ENCODE assay signal across 8 cellular contexts in the genomic region with DNA sequence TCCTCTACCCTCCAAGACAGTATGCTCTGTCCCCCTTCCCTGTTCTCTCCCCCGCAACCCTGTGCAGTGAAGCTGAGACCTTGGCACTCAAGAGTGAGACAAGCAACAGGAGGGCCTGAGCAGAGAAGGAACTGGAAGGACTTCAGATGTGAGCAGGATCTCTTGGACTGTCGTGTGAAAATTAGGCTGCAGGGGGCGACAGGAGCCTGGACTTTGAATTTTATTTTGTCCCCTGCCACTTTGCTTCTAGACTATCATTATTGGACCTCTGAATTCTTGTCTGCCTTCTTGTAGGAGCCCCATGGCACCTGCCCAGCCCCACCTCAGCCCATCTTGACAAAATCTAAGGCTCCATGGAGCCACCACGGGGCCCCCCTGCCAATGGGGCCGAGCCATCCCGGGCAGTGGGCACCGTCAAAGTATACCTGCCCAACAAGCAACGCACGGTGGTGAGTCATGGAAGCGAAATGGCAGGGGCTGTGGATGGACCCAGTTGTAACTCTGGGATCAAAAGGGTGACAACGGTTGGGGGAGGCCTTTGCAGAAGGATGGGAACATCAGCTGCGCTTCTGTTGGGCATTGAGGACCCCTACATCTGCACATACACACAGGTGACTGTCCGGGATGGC. TPM values are rescaled to one million over a fixed set of nuclear protein-coding genes. Genes with fewer than 3 reads are reported as not detected.
DNase-seq lines count a peak whose midpoint lies in the region; ATAC-seq and TF ChIP-seq lines count a peak whose summit lies in the region.

No MANE protein-coding gene starts in this region.

- no peaks in the 10 kb centered on the region for H4K20me1 ChIP-seq in PC-3 (ENCODE audit: low read length)

- CTCF ChIA-PET in PC-3 (lab: Charles Lee) = no interaction called here

- H3K36me3 Mint-ChIP-seq in stimulated activated naive B cell treated with anti-CD40 and anti-IgM and Interleukin-4, amounts not matched to agents 10 μg/mL and 1 μg/mL and 100 μg/mL, for 72 hours = peaks cover 15 to 29% of the 10 kb centered on the region in 2 donors

- no peak overlapping the region for H2AK5ac ChIP-seq in neuronal stem cell (ENCODE audit: low read depth, low read length)

- POLR2A ChIA-PET in PC-3 (lab: Charles Lee; ENCODE audit: unreplicated experiment) = no interaction called here

- H2BK5ac ChIP-seq in neuronal stem cell (ENCODE audit: low read length) = no peak overlapping the region

- 63 to 80% (median 77%) methylated on average over 9 to 13 of the region's 13 CpGs for WGBS in heart left ventricle, 4 donors
- no CpG with 5 or more reads among the region's 13 CpGs for WGBS in neuronal stem cell (ENCODE audit: extremely low coverage in 2 of 2, insufficient read length in 2 of 2, insufficient replicate concordance in 1 of 2), 2 donors

- no peak overlapping the region for H3K4ac ChIP-seq in neuronal stem cell (ENCODE audit: low read length)

- H2AFZ ChIP-seq in PC-3 (ENCODE audit: low read length) (no peak overlapping the region), neuronal stem cell (ENCODE audit: low read length) (no peak overlapping the region)

- TF ChIP-seq CTCF in heart left ventricle (IDR thresholded peaks at IDR 0.05) (peak in 10 of 12 donors; percentile 11 to 45 (median 22)), PC-3 (conservative IDR thresholded peaks at IDR 0.05; ENCODE audit: low read depth, low read length) (peak; percentile 44; the same call in 1 of the 2 replicates), dorsolateral prefrontal cortex (IDR thresholded peaks at IDR 0.05 in 54 of 56, conservative IDR thresholded peaks at IDR 0.05 in 2 of 56; ENCODE audit: low read depth in 1 of 56, partially characterized antibody in 56 of 56) (peak in 40 of 56 donors; percentile 10 to 59 (median 25))

- H3K23ac ChIP-seq in neuronal stem cell (ENCODE audit: low read depth, low read length, poor library complexity) = no peak overlapping the region

- H3K4me1 Mint-ChIP-seq in stimulated activated naive B cell treated with anti-CD40 and anti-IgM and Interleukin-4, amounts not matched to agents 10 μg/mL and 1 μg/mL and 100 μg/mL, for 72 hours = peaks cover 33 to 41% of the 10 kb centered on the region in 2 donors

- H3K27ac ChIP-seq in heart left ventricle = peak overlapping the region in 1 of 12 donors; percentile 99
- peak overlapping the region; percentile 67; the same call in 1 of the 2 replicates for H3K27ac ChIP-seq in PC-3 (ENCODE audit: low read length)
- H3K27ac ChIP-seq in dorsolateral prefrontal cortex = peak overlapping the region in 2 of 59 donors; percentile 12 to 96
- H3K27ac ChIP-seq in neuronal stem cell (replicated peaks; ENCODE audit: low read length) = no peak overlapping the region

- H3K9me3 ChIP-seq in heart left ventricle = no peaks in the 10 kb centered on the region
- no peaks in the 10 kb centered on the region for H3K9me3 ChIP-seq in PC-3 (ENCODE audit: low read length)
- H3K9me3 ChIP-seq in neuronal stem cell (replicated peaks in 1 of 2; ENCODE audit: control insufficient read depth in 2 of 2, insufficient read depth in 1 of 2, low read depth in 1 of 2, low read length in 2 of 2) = no peaks in the 10 kb centered on the region

- H3K4me3 Mint-ChIP-seq in stimulated activated naive B cell treated with anti-CD40 and anti-IgM and Interleukin-4, amounts not matched to agents 10 μg/mL and 1 μg/mL and 100 μg/mL, for 72 hours = peak overlapping the region; percentile 77 to 90

- intact Hi-C loops in heart left ventricle (cut with DNase I) = loop anchor here in 8 of 10 donors (5.0 to 10.0 kb wide), 8 partner anchors 52 to 465 kb away; a partner anchor contains a TSS
- intact Hi-C loops in left ventricle myocardium superior (cut with micrococcal nuclease) = no loop called here
- intact Hi-C loops in PC-3 (cut with micrococcal nuclease) = loop anchor here (2.0 kb wide), 1 partner anchor 38 kb away; no protein-coding TSS in a partner anchor
- intact Hi-C loops in dorsolateral prefrontal cortex (cut with DNase I) = loop anchor here in 1 of 2 donors (5.0 to 10.0 kb wide), 4 partner anchors 60 to 462 kb away; a partner anchor contains a TSS

- 0 out of 2 replicates have a peak overlapping the region, but pooled peaks have one; percentile 21 for H3K4me2 ChIP-seq in PC-3 (ENCODE audit: low read length)
- H3K4me2 ChIP-seq in neuronal stem cell (ENCODE audit: insufficient read depth, low read length, poor library complexity, severe bottlenecking) = no peak overlapping the region

- H4K8ac ChIP-seq in neuronal stem cell (ENCODE audit: low read depth, low read length) = no peak overlapping the region

- no peaks in the 10 kb centered on the region for H3K9me3 Mint-ChIP-seq in stimulated activated naive B cell treated with anti-CD40 and anti-IgM and Interleukin-4, amounts not matched to agents 10 μg/mL and 1 μg/mL and 100 μg/mL, for 72 hours

- no peak overlapping the region for H2BK12ac ChIP-seq in neuronal stem cell (ENCODE audit: low read length)

- TF ChIP-seq POLR2A in heart left ventricle (IDR thresholded peaks at IDR 0.05) = no peak

- H3K4me1 ChIP-seq in heart left ventricle (peaks cover 0 to 27% (median 7%) of the 10 kb centered on the region in 12 donors), PC-3 (ENCODE audit: insufficient read depth, low read length) (peaks cover 27% of the 10 kb centered on the region), neuronal stem cell (ENCODE audit: control insufficient read depth in 2 of 2, insufficient read depth in 1 of 2, low read depth in 1 of 2, low read length in 2 of 2) (peaks cover 2 to 3% of the 10 kb centered on the region in 2 donors)

- H3K79me2 ChIP-seq in PC-3 (ENCODE audit: low read length) = peaks cover 38% of the 10 kb centered on the region

- peaks cover 0 to 51% (median 42%) of the 10 kb centered on the region in 9 donors for H3K36me3 ChIP-seq in heart left ventricle
- peaks cover 27% of the 10 kb centered on the region for H3K36me3 ChIP-seq in PC-3 (ENCODE audit: low read depth, low read length)
- H3K36me3 ChIP-seq in neuronal stem cell (replicated peaks in 1 of 2; ENCODE audit: control insufficient read depth in 2 of 2, insufficient read depth in 2 of 2, low read length in 2 of 2) = peaks cover 10 to 47% of the 10 kb centered on the region in 2 donors

- H3K79me1 ChIP-seq in neuronal stem cell (ENCODE audit: low read depth, low read length) = peaks cover 4% of the 10 kb centered on the region

- H3K18ac ChIP-seq in neuronal stem cell (ENCODE audit: low read length) = no peak overlapping the region

- no peaks in the 10 kb centered on the region for H3F3A ChIP-seq in PC-3 (ENCODE audit: low read length, unreplicated experiment)

- H3K27ac Mint-ChIP-seq in stimulated activated naive B cell treated with anti-CD40 and anti-IgM and Interleukin-4, amounts not matched to agents 10 μg/mL and 1 μg/mL and 100 μg/mL, for 72 hours = peak overlapping the region; percentile 76

- DNase-seq in heart left ventricle = no peak
- no peak for DNase-seq in left ventricle myocardium superior
- peak; percentile 36 for DNase-seq in PC-3
- peak in 1 of 10 donors; percentile 41 for DNase-seq in dorsolateral prefrontal cortex
- DNase-seq in stimulated activated naive B cell treated with anti-CD40 and anti-IgM and Interleukin-4, amounts not matched to agents 10 μg/mL and 1 μg/mL and 100 μg/mL, for 72 hours = no peak
- no peak for DNase-seq in DMS153 (lab: John Stamatoyannopoulos, UW)
- DNase-seq in NCI-H1092 (lab: John Stamatoyannopoulos, UW) = no peak
- no peak for DNase-seq in neuronal stem cell (ENCODE audit: low spot score)

- H2BK15ac ChIP-seq in neuronal stem cell (ENCODE audit: low read length) = no peak overlapping the region

- ATAC-seq in heart left ventricle (no peak), left ventricle myocardium superior (no peak), PC-3 (no peak)
- ATAC-seq in stimulated activated naive B cell treated with anti-CD40 and anti-IgM and Interleukin-4, amounts not matched to agents 10 μg/mL and 1 μg/mL and 100 μg/mL, for 72 hours (replicated peaks) = no peak

- no peak overlapping the region for H3K14ac ChIP-seq in neuronal stem cell (ENCODE audit: low read length)

- no peak overlapping the region for H3K9ac ChIP-seq in PC-3 (ENCODE audit: low read length)
- no peak overlapping the region for H3K9ac ChIP-seq in neuronal stem cell (ENCODE audit: low read depth, low read length, poor library complexity)

- no TSS peak for BruUV-seq in PC-3 (replicated peaks; lab: Mats Ljungman, UMichigan)

- no peak overlapping the region for H2BK120ac ChIP-seq in neuronal stem cell (ENCODE audit: low read depth, low read length)

- H3K27me3 Mint-ChIP-seq in stimulated activated naive B cell treated with anti-CD40 and anti-IgM and Interleukin-4, amounts not matched to agents 10 μg/mL and 1 μg/mL and 100 μg/mL, for 72 hours = no peaks in the 10 kb centered on the region

- no peaks in the 10 kb centered on the region for H3K27me3 ChIP-seq in heart left ventricle
- H3K27me3 ChIP-seq in PC-3 (ENCODE audit: low read length) = no peaks in the 10 kb centered on the region
- H3K27me3 ChIP-seq in dorsolateral prefrontal cortex = peaks cover 0 to 28% (median 2%) of the 10 kb centered on the region in 45 donors
- H3K27me3 ChIP-seq in neuronal stem cell (ENCODE audit: control insufficient read depth in 3 of 3, insufficient read depth in 3 of 3, low read depth in 1 of 3, low read length in 3 of 3) = no peaks in the 10 kb centered on the region

- no peak overlapping the region for H3K4me3 ChIP-seq in heart left ventricle
- no peak overlapping the region for H3K4me3 ChIP-seq in PC-3 (ENCODE audit: low read length)
- H3K4me3 ChIP-seq in dorsolateral prefrontal cortex = peak overlapping the region in 8 of 59 donors; percentile 65 to 77 (median 71)
- H3K4me3 ChIP-seq in neuronal stem cell (ENCODE audit: low read length in 2 of 2) = peak overlapping the region in 1 of 2 donors; percentile 13

- no peaks in the 10 kb centered on the region for H3K9me2 ChIP-seq in PC-3 (replicated peaks; ENCODE audit: low read length)

- H4K91ac ChIP-seq in neuronal stem cell (ENCODE audit: low read depth, low read length, poor library complexity) = no peak overlapping the region

RNA-seq across cellular contexts. Expression of a gene that starts 1.7 kb away (rescaled TPM):
- 10 to 100 TPM; 68.3 to 97.6 (median 85.1) TPM for total RNA-seq in heart left ventricle
- polyA plus RNA-seq in heart left ventricle = 10 to 100 TPM; 36.3 to 70.7 TPM
- total RNA-seq in left ventricle myocardium superior = 78.3 TPM
- total RNA-seq in PC-3 (2014; rRNA removed) = 52.6 and 77.1 TPM in 2 replicates
- total RNA-seq in dorsolateral prefrontal cortex = 10 to 100 TPM; 19.3 to 46.5 (median 30.2) TPM
- polyA plus RNA-seq in neuronal stem cell (2013, experiment 1 of 2) = 48.0 TPM
- polyA plus RNA-seq in neuronal stem cell (2013, experiment 2 of 2) = 47.8 TPM

RNA-seq across cellular contexts. Expression of a gene that starts 19.5 kb away (rescaled TPM):
- total RNA-seq in heart left ventricle (100 to 1,000 TPM in 5 of 9 donors, 10 to 100 TPM in 4; 52.5 to 864 (median 177) TPM), left ventricle myocardium superior (114 TPM), PC-3 (2014; rRNA removed) (207 and 222 TPM in 2 replicates), dorsolateral prefrontal cortex (100 to 1,000 TPM in 5 of 120 experiments, 10 to 100 TPM in 115; 10.4 to 247 (median 28.1) TPM)
- polyA plus RNA-seq in heart left ventricle = 100 to 1,000 TPM in 1 of 2 donors, 10 to 100 TPM in 1; 83.9 to 398 TPM
- polyA plus RNA-seq in neuronal stem cell (2013, experiment 1 of 2) = 75.3 TPM
- polyA plus RNA-seq in neuronal stem cell (2013, experiment 2 of 2) = 72.6 TPM

RNA-seq across cellular contexts. Expression of a gene that starts 56.9 kb away (rescaled TPM):
- total RNA-seq in heart left ventricle = 10 to 100 TPM in 5 of 9 donors, 1 to 10 TPM in 4; 7.1 to 20.5 (median 11.2) TPM
- 10 to 100 TPM; 11.3 to 20.5 TPM for polyA plus RNA-seq in heart left ventricle
- 9.4 TPM for total RNA-seq in left ventricle myocardium superior
- not detected in 2 replicates for total RNA-seq in PC-3 (2014; rRNA removed)
- total RNA-seq in dorsolateral prefrontal cortex = 100 to 1,000 TPM; 127 to 711 (median 406) TPM
- polyA plus RNA-seq in neuronal stem cell (2013, experiment 1 of 2) = 3.6 TPM
- 4.0 TPM for polyA plus RNA-seq in neuronal stem cell (2013, experiment 2 of 2)
